Comparison of ENCODE assay signal across 9 cellular contexts in genomic region chr19:17686592-17687042, GRCh38. TPM values are rescaled to one million over a fixed set of nuclear protein-coding genes. Genes with fewer than 3 reads are reported as not detected.
DNase-seq lines count a peak whose midpoint lies in the region; ATAC-seq, FAIRE-seq and TF ChIP-seq lines count a peak whose summit lies in the region.
"Had no signal": no experiment of that assay in that cellular context is flagged by ENCODE, and none has a peak within 500 bp of the region (broad histone marks: within the 10 kb centered on the region; RNA-seq: fewer than 3 reads in every experiment).

No MANE protein-coding gene starts in this region.

- TF ChIP-seq CTCF in endothelial cell of umbilical vein (IDR thresholded peaks at IDR 0.05; ENCODE audit: extremely low read depth in 1 of 2, insufficient read depth in 1 of 2, low read depth in 1 of 2, low read length in 2 of 2): no peak

- H3K9me1 ChIP-seq in endothelial cell of umbilical vein (replicated peaks; ENCODE audit: control insufficient read depth, extremely low read depth, insufficient read depth, low read length): no peaks in the 10 kb centered on the region

- no peak overlapping the region for H3K27ac ChIP-seq in endothelial cell of umbilical vein (ENCODE audit: insufficient read depth, low read depth, low read length)

- FAIRE-seq in H54 (lab: Jason Lieb, UNC) (no peak), endothelial cell of umbilical vein (lab: Jason Lieb, UNC) (no peak)

- H3K4me2 ChIP-seq in endothelial cell of umbilical vein (ENCODE audit: insufficient read depth, low read length): peak overlapping the region; percentile 56

- TF ChIP-seq POLR2A in H54 (IDR thresholded peaks at IDR 0.05; ENCODE audit: low read depth, low read length) (no peak), endothelial cell of umbilical vein (IDR thresholded peaks at IDR 0.05; ENCODE audit: low read depth, low read length) (no peak)

- H4K20me1 ChIP-seq in endothelial cell of umbilical vein (replicated peaks; ENCODE audit: control insufficient read depth, extremely low read depth, insufficient read depth, low read length): no peaks in the 10 kb centered on the region

- dilution Hi-C loops in endothelial cell of umbilical vein (cut with MboI; ENCODE audit: extremely low pct_ligation_motif_present, low sequenced_read_pairs): no loop called here

- no peak overlapping the region for H3K4me3 ChIP-seq in endothelial cell of umbilical vein (replicated peaks in 1 of 3; ENCODE audit: insufficient read depth in 1 of 3, low read depth in 1 of 3, low read length in 3 of 3)

- CTCF ChIA-PET in endothelial cell of umbilical vein (lab: Charles Lee): no interaction called here

- H3K36me3 ChIP-seq in endothelial cell of umbilical vein (ENCODE audit: control insufficient read depth in 2 of 2, extremely low read depth in 1 of 2, insufficient read depth in 2 of 2, low read length in 2 of 2): no peaks in the 10 kb centered on the region

- peak overlapping the region; percentile 15 for H2AFZ ChIP-seq in endothelial cell of umbilical vein (ENCODE audit: low read depth, low read length)

- peak; percentile 62 for DNase-seq in H54 (ENCODE audit: insufficient read length, low spot score)
- DNase-seq in NCI-H774 (lab: John Stamatoyannopoulos, UW): peak; percentile 48
- no peak for DNase-seq in endothelial cell of umbilical vein (ENCODE audit: low read depth, low spot score)
- peak in 6 of 10 donors; percentile 44 to 92 (median 74) for DNase-seq in posterior cingulate gyrus
- no peak for DNase-seq in activated CD8-positive, alpha-beta memory T cell treated with anti-CD3 and anti-CD28 coated beads, Interleukin-2, amount 50 U/mL, for 48 hours
- DNase-seq in NCI-H2107 (lab: John Stamatoyannopoulos, UW): no peak
- no peak for DNase-seq in glomerular visceral epithelial cell (ENCODE audit: extremely low spot score)
- DNase-seq: activated CD4-positive, CD25-positive, alpha-beta regulatory T cell treated with anti-CD3 and anti-CD28 coated beads, Interleukin-2, amount 50 U/mL, for 72 hours had no signal

- no peak for ATAC-seq in HG02973 (IDR thresholded peaks at IDR 0.05; ENCODE audit: unreplicated experiment)

- peaks cover 8% of the 10 kb centered on the region for H3K4me1 ChIP-seq in endothelial cell of umbilical vein (ENCODE audit: control insufficient read depth, extremely low read depth, insufficient read depth, low read length)

- intact Hi-C loops in endothelial cell of umbilical vein (cut with micrococcal nuclease): no loop called here
- intact Hi-C loops in posterior cingulate gyrus (cut with DNase I): no loop called here

- POLR2A ChIA-PET in endothelial cell of umbilical vein (lab: Charles Lee): no interaction called here

- no peaks in the 10 kb centered on the region for H3K9me3 ChIP-seq in endothelial cell of umbilical vein (replicated peaks; ENCODE audit: control insufficient read depth, insufficient read depth, low read length)

- no peaks in the 10 kb centered on the region for H3K79me2 ChIP-seq in endothelial cell of umbilical vein (ENCODE audit: control insufficient read depth, insufficient read depth, low read length)

- peaks cover 7 to 15% of the 10 kb centered on the region in 2 experiments for H3K27me3 ChIP-seq in endothelial cell of umbilical vein (ENCODE audit: control insufficient read depth in 2 of 2, insufficient read depth in 2 of 2, low read length in 2 of 2)

- no peak overlapping the region for H3K9ac ChIP-seq in endothelial cell of umbilical vein (replicated peaks; ENCODE audit: extremely low read depth, insufficient read depth, low read length)

- no TSS peak for BruUV-seq in endothelial cell of umbilical vein (replicated peaks; lab: Mats Ljungman, UMichigan)

TF ChIP-seq in endothelial cell of umbilical vein, 7 proteins besides CTCF, POLR2A, EP300 and RAD21:
- TF ChIP-seq JUN (IDR thresholded peaks at IDR 0.05; ENCODE audit: borderline replicate concordance, insufficient read depth, insufficient read length, low read depth): no peak
- no peak for TF ChIP-seq POLR2AphosphoS5 (IDR thresholded peaks at IDR 0.05; ENCODE audit: insufficient read depth, low read depth, low read length)
- TF ChIP-seq FOS (IDR thresholded peaks at IDR 0.05; ENCODE audit: borderline replicate concordance, insufficient read depth, low read length): no peak
- TF ChIP-seq MAX (IDR thresholded peaks at IDR 0.05; ENCODE audit: insufficient read depth, insufficient read length): no peak
- no peak for TF ChIP-seq MYC (IDR thresholded peaks at IDR 0.05; ENCODE audit: low read depth, low read length)

RNA-seq across cellular contexts. Expression of gene UNC13A, which starts 1.5 kb away (rescaled TPM):
- total RNA-seq in endothelial cell of umbilical vein: 0.09 and 0.30 TPM in 2 replicates
- polyA plus RNA-seq in endothelial cell of umbilical vein: 0.04 and 0.06 TPM in 2 replicates
- polyA plus RNA-seq in endothelial cell of umbilical vein (2011; cell fraction: cytosol; rRNA removed): 0.01 and 0.03 TPM in 2 replicates
- 0.08 TPM in 2 replicates for polyA plus RNA-seq in endothelial cell of umbilical vein (2011; cell fraction: nucleus; rRNA removed)
- 0.12 and 0.14 TPM in 2 replicates for polyA plus RNA-seq in endothelial cell of umbilical vein (2012)
- 0.49 TPM in 1 of 2 replicates, not detected in the other for polyA minus RNA-seq in endothelial cell of umbilical vein
- 0.61 TPM for polyA minus RNA-seq in endothelial cell of umbilical vein (2011; cell fraction: cytosol; rRNA and poly(A)+ RNA removed)
- not detected in 2 replicates for polyA minus RNA-seq in endothelial cell of umbilical vein (2011; cell fraction: nucleus; rRNA and poly(A)+ RNA removed)

RNA-seq across cellular contexts. Expression of gene MAP1S, which starts 32.7 kb away (rescaled TPM):
- 143 and 166 TPM in 2 replicates for total RNA-seq in endothelial cell of umbilical vein
- 94.8 and 157 TPM in 2 replicates for polyA plus RNA-seq in endothelial cell of umbilical vein
- 40.6 and 56.8 TPM in 2 replicates for polyA plus RNA-seq in endothelial cell of umbilical vein (2011; cell fraction: cytosol; rRNA removed)
- 41.1 and 46.1 TPM in 2 replicates for polyA plus RNA-seq in endothelial cell of umbilical vein (2011; cell fraction: nucleus; rRNA removed)
- 117 and 119 TPM in 2 replicates for polyA plus RNA-seq in endothelial cell of umbilical vein (2012)
- polyA minus RNA-seq in endothelial cell of umbilical vein: 84.1 and 137 TPM in 2 replicates
- 58.3 TPM for polyA minus RNA-seq in endothelial cell of umbilical vein (2011; cell fraction: cytosol; rRNA and poly(A)+ RNA removed)
- 35.6 and 43.7 TPM in 2 replicates for polyA minus RNA-seq in endothelial cell of umbilical vein (2011; cell fraction: nucleus; rRNA and poly(A)+ RNA removed)

Comparison
In these comparisons a context has a peak if more than half of its experiments do, and no peak if none do; other contexts are left out.
1. DNase-seq: peak in H54 (single experiment), NCI-H774 (single experiment) and posterior cingulate gyrus (6 of 10); none in endothelial cell of umbilical vein (single experiment), activated CD8-positive, alpha-beta memory T cell treated with anti-CD3 and anti-CD28 coated beads, Interleukin-2, amount 50 U/mL, for 48 hours (single experiment), NCI-H2107 (single experiment) and glomerular visceral epithelial cell (single experiment).